ENCODE assay signal across 11 cellular contexts in the genomic region with DNA sequence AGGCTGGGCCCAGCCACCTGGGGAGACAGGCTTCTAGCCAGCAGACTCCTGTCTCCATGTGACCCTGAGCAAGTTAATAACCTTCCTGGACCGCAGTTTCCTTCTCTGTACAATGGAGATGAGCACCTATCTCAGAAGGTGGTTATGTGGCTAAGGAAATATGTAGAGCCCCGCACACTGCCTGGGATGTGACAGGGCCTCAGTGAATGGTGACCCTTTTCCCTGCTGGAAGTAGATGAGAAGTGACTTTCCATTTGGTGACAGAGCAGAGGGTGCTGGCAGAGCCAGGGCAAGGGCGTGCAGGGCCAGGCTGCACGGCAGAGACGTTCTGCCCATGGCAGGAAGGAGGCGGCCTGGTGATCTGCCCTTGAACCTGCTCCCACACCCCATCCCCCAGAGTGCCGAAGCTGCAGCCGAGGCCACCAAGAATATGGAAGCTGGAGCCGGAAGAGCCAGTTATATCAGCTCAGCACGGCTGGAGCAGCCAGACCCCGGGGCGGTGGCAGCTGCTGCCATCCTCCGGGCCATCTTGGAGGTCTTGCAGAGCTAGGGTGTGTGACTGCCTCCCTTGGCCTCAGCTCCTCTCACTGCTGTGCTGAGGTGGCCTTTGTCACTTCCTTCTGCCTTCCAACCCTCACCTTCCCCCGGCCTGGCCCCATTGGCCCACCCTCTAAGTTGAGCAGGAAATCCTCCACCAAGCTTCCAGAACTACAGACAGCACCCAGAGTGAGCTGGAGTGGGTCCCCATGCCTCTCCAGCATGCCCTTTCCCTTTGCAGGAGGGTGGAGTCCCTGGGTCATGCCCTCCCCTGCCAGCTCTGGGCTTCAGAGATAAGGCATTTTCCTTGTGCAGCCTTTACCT. TPM values are rescaled to one million over a fixed set of nuclear protein-coding genes. Genes with fewer than 3 reads are reported as not detected.
DNase-seq lines count a peak whose midpoint lies in the region; ATAC-seq and TF ChIP-seq lines count a peak whose summit lies in the region.
"Had no signal": no experiment of that assay in that cellular context is flagged by ENCODE, and none has a peak within 500 bp of the region (broad histone marks: within the 10 kb centered on the region; RNA-seq: fewer than 3 reads in every experiment).

No MANE protein-coding gene starts in this region.

- no peak overlapping the region for H3K4me3 Mint-ChIP-seq in activated CD8-positive, alpha-beta memory T cell treated with anti-CD3 and anti-CD28 coated beads, Interleukin-2, amount 10 ng/mL, durations not matched to agents 7 days and 5 days
- H3K4me3 Mint-ChIP-seq: natural killer cell treated with Interleukin-12 subunit alpha and Interleukin-12 subunit beta and Interleukin-15 and Interleukin-18, amount 100 ng/mL, for 72 hours had no signal

- H3K36me3 Mint-ChIP-seq in activated CD8-positive, alpha-beta memory T cell treated with anti-CD3 and anti-CD28 coated beads, Interleukin-2, amount 10 ng/mL, durations not matched to agents 7 days and 5 days, result peaks cover 5% of the 10 kb centered on the region

- H3K27me3 ChIP-seq in BLaER1 treated with 17β-estradiol and CSF1 and Interleukin-3, amounts not matched to agents 10 nM and 100 nM, result no peaks in the 10 kb centered on the region
- no peaks in the 10 kb centered on the region for H3K27me3 ChIP-seq in OCI-LY1 (ENCODE audit: insufficient read depth, low read length)
- no peaks in the 10 kb centered on the region for H3K27me3 ChIP-seq in right lobe of liver

- CTCF ChIA-PET in activated CD8-positive, alpha-beta memory T cell treated with anti-CD3 and anti-CD28 coated beads, Interleukin-2, amount 10 ng/mL, durations not matched to agents 7 days and 5 days (lab: Charles Lee), result interaction anchor here (0.8 to 1.5 kb wide), 4 partner anchors 13 to 90 kb away, joined by 3 to 4 read pairs (median 3); a partner anchor contains a TSS

- H3K27ac Mint-ChIP-seq in activated CD8-positive, alpha-beta memory T cell treated with anti-CD3 and anti-CD28 coated beads, Interleukin-2, amount 10 ng/mL, durations not matched to agents 7 days and 5 days, result no peak overlapping the region
- H3K27ac Mint-ChIP-seq: natural killer cell treated with Interleukin-12 subunit alpha and Interleukin-12 subunit beta and Interleukin-15 and Interleukin-18, amount 100 ng/mL, for 72 hours had no signal

- H3K27ac ChIP-seq in BLaER1 treated with 17β-estradiol and CSF1 and Interleukin-3, amounts not matched to agents 10 nM and 100 nM, result peak overlapping the region in 6 of 11 experiments; percentile 1 to 62 (median 15); a peak in 6 of 22 replicates
- H3K27ac ChIP-seq in OCI-LY1 (ENCODE audit: low read depth, low read length, poor library complexity, severe bottlenecking) (peak overlapping the region; percentile 18), right lobe of liver (no peak overlapping the region)

- H3K36me3 ChIP-seq in BLaER1 treated with 17β-estradiol and CSF1 and Interleukin-3, amounts not matched to agents 10 nM and 100 nM, result peaks cover 33 to 74% (median 43%) of the 10 kb centered on the region in 11 experiments
- H3K36me3 ChIP-seq in OCI-LY1 (ENCODE audit: insufficient read depth, low read length) (peaks cover 86% of the 10 kb centered on the region), right lobe of liver (peaks cover 0 to 33% (median 15%) of the 10 kb centered on the region in 4 donors)

- peak overlapping the region in 5 of 11 experiments; percentile 31 to 79 (median 65); a peak in 11 of 22 replicates for H3K4me2 ChIP-seq in BLaER1 treated with 17β-estradiol and CSF1 and Interleukin-3, amounts not matched to agents 10 nM and 100 nM
- no peak overlapping the region for H3K4me2 ChIP-seq in OCI-LY1 (ENCODE audit: low read length)

- no peaks in the 10 kb centered on the region for H3K79me2 ChIP-seq in OCI-LY1 (ENCODE audit: insufficient read depth, low read length)

- 80% methylated on average over 1 of the region's 14 CpGs for WGBS in right lobe of liver (ENCODE audit: insufficient coverage, low coverage, low lambda C conversion rate, missing lambda C conversion rate)

- H3K4me1 ChIP-seq in BLaER1 treated with 17β-estradiol and CSF1 and Interleukin-3, amounts not matched to agents 10 nM and 100 nM, result peaks cover 7 to 71% (median 31%) of the 10 kb centered on the region in 10 experiments; a peak in 17 of 20 replicates
- H3K4me1 ChIP-seq in OCI-LY1 (ENCODE audit: insufficient read depth, low read length, severe bottlenecking) (no peaks in the 10 kb centered on the region), right lobe of liver (peaks cover 0 to 8% (median 0%) of the 10 kb centered on the region in 4 donors)

- TF ChIP-seq POLR2A in right lobe of liver (IDR thresholded peaks at IDR 0.05), result no peak

- H3F3A ChIP-seq in OCI-LY1 (ENCODE audit: insufficient read depth, low read length), result no peaks in the 10 kb centered on the region; the same call in 1 of the 2 replicates

- intact Hi-C loops in right lobe of liver (cut with DNase I), result no loop called here

- no peaks in the 10 kb centered on the region for H3K9me2 ChIP-seq in OCI-LY1 (ENCODE audit: low read depth, low read length)

- ATAC-seq in right lobe of liver (peak in 3 of 4 donors; percentile 11 to 15 (median 15)), GM21367 (IDR thresholded peaks at IDR 0.05; ENCODE audit: unreplicated experiment) (no peak)
- ATAC-seq in activated CD8-positive, alpha-beta memory T cell treated with anti-CD3 and anti-CD28 coated beads, Interleukin-2, amount 10 ng/mL, durations not matched to agents 7 days and 5 days, result no peak
- ATAC-seq: natural killer cell treated with Interleukin-12 subunit alpha and Interleukin-12 subunit beta and Interleukin-15 and Interleukin-18, amount 100 ng/mL, for 72 hours; PC-3 had no signal

- no peak overlapping the region for H3K4me3 ChIP-seq in BLaER1 treated with 17β-estradiol and CSF1 and Interleukin-3, amounts not matched to agents 10 nM and 100 nM
- no peak overlapping the region for H3K4me3 ChIP-seq in OCI-LY1 (ENCODE audit: low read depth, low read length, poor library complexity, severe bottlenecking)
- H3K4me3 ChIP-seq in right lobe of liver, result no peak overlapping the region

- peaks cover 0 to 7% (median 0%) of the 10 kb centered on the region in 11 experiments; a peak in 1 of 22 replicates for H4K20me1 ChIP-seq in BLaER1 treated with 17β-estradiol and CSF1 and Interleukin-3, amounts not matched to agents 10 nM and 100 nM
- no peaks in the 10 kb centered on the region for H4K20me1 ChIP-seq in OCI-LY1 (ENCODE audit: insufficient read depth, low read length)

- no peak for DNase-seq in right lobe of liver
- no peak for DNase-seq in activated CD8-positive, alpha-beta memory T cell treated with anti-CD3 and anti-CD28 coated beads, Interleukin-2, amount 10 ng/mL, durations not matched to agents 7 days and 5 days
- DNase-seq in stimulated activated CD4-positive, alpha-beta T cell treated with anti-CD3 and anti-CD28 coated beads, Interleukin-2, amount 100 ng/mL, for 48 hours, result no peak
- DNase-seq: islet precursor cell, NCI-H2171, PC-3 had no signal

- no peak overlapping the region for H2AFZ ChIP-seq in OCI-LY1 (ENCODE audit: low read length)

- no peaks in the 10 kb centered on the region for H3K4me1 Mint-ChIP-seq in activated CD8-positive, alpha-beta memory T cell treated with anti-CD3 and anti-CD28 coated beads, Interleukin-2, amount 10 ng/mL, durations not matched to agents 7 days and 5 days

- H3K27me3 Mint-ChIP-seq in activated CD8-positive, alpha-beta memory T cell treated with anti-CD3 and anti-CD28 coated beads, Interleukin-2, amount 10 ng/mL, durations not matched to agents 7 days and 5 days, result no peaks in the 10 kb centered on the region
- H3K27me3 Mint-ChIP-seq: natural killer cell treated with Interleukin-12 subunit alpha and Interleukin-12 subunit beta and Interleukin-15 and Interleukin-18, amount 100 ng/mL, for 72 hours had no signal

- peak overlapping the region in 5 of 11 experiments; percentile 7 to 31 (median 24); a peak in 3 of 22 replicates for H3K9ac ChIP-seq in BLaER1 treated with 17β-estradiol and CSF1 and Interleukin-3, amounts not matched to agents 10 nM and 100 nM
- H3K9ac ChIP-seq in OCI-LY1 (ENCODE audit: low read length), result no peak overlapping the region

- H3K9me3 Mint-ChIP-seq in activated CD8-positive, alpha-beta memory T cell treated with anti-CD3 and anti-CD28 coated beads, Interleukin-2, amount 10 ng/mL, durations not matched to agents 7 days and 5 days (ENCODE audit: low read depth), result no peaks in the 10 kb centered on the region
- H3K9me3 Mint-ChIP-seq: natural killer cell treated with Interleukin-12 subunit alpha and Interleukin-12 subunit beta and Interleukin-15 and Interleukin-18, amount 100 ng/mL, for 72 hours had no signal

- no peaks in the 10 kb centered on the region for H3K9me3 ChIP-seq in BLaER1 treated with 17β-estradiol and CSF1 and Interleukin-3, amounts not matched to agents 10 nM and 100 nM (replicated peaks in 1 of 11)
- H3K9me3 ChIP-seq in OCI-LY1 (ENCODE audit: low read length), result no peaks in the 10 kb centered on the region
- H3K9me3 ChIP-seq in right lobe of liver, result no peaks in the 10 kb centered on the region

- TF ChIP-seq CTCF in OCI-LY1 (IDR thresholded peaks at IDR 0.05; ENCODE audit: low read length) (no peak), right lobe of liver (IDR thresholded peaks at IDR 0.05) (no peak)

RNA-seq across cellular contexts. Expression of a gene that starts 13.2 kb away (rescaled TPM):
- 100 to 1,000 TPM in 4 of 6 experiments, 10 to 100 TPM in 2; 36.6 to 216 (median 124) TPM for total RNA-seq in right lobe of liver
- 10 to 100 TPM; 36.9 to 42.3 TPM for total RNA-seq in activated CD8-positive, alpha-beta memory T cell treated with anti-CD3 and anti-CD28 coated beads, Interleukin-2, amount 10 ng/mL, durations not matched to agents 7 days and 5 days

RNA-seq across cellular contexts. Expression of a gene that starts 13.3 kb away (rescaled TPM):
- total RNA-seq in right lobe of liver, result 10 to 100 TPM; 70.9 to 94.5 (median 83.9) TPM
- 100 to 1,000 TPM; 189 to 258 TPM for total RNA-seq in activated CD8-positive, alpha-beta memory T cell treated with anti-CD3 and anti-CD28 coated beads, Interleukin-2, amount 10 ng/mL, durations not matched to agents 7 days and 5 days

RNA-seq across cellular contexts. Expression of a gene that starts 15.5 kb away (rescaled TPM):
- 10 to 100 TPM; 25.6 to 41.8 (median 35.2) TPM for total RNA-seq in right lobe of liver
- 10 to 100 TPM; 43.9 to 51.2 TPM for total RNA-seq in activated CD8-positive, alpha-beta memory T cell treated with anti-CD3 and anti-CD28 coated beads, Interleukin-2, amount 10 ng/mL, durations not matched to agents 7 days and 5 days

RNA-seq across cellular contexts. Expression of a gene that starts 16.0 kb away (rescaled TPM):
- 10 to 100 TPM; 18.2 to 41.0 (median 26.4) TPM for total RNA-seq in right lobe of liver
- total RNA-seq in activated CD8-positive, alpha-beta memory T cell treated with anti-CD3 and anti-CD28 coated beads, Interleukin-2, amount 10 ng/mL, durations not matched to agents 7 days and 5 days, result 10 to 100 TPM; 48.3 to 60.6 TPM

RNA-seq across cellular contexts. Expression of a gene that starts 46.2 kb away (rescaled TPM):
- total RNA-seq in right lobe of liver, result 1 to 10 TPM; 1.7 to 3.9 (median 2.0) TPM
- 10 to 100 TPM in 1 of 2 experiments, 1 to 10 TPM in 1; 7.8 to 15.3 TPM for total RNA-seq in activated CD8-positive, alpha-beta memory T cell treated with anti-CD3 and anti-CD28 coated beads, Interleukin-2, amount 10 ng/mL, durations not matched to agents 7 days and 5 days
- total RNA-seq: G401 had no signal

Comparison
In these comparisons a context has a peak if more than half of its experiments do, and no peak if none do; other contexts are left out.
1. H3K27ac ChIP-seq: peak in BLaER1 treated with 17β-estradiol and CSF1 and Interleukin-3, amounts not matched to agents 10 nM and 100 nM (6 of 11) and OCI-LY1 (single experiment); none in right lobe of liver (0 of 3).
2. ATAC-seq: peak in right lobe of liver (3 of 4); none in activated CD8-positive, alpha-beta memory T cell treated with anti-CD3 and anti-CD28 coated beads, Interleukin-2, amount 10 ng/mL, durations not matched to agents 7 days and 5 days (single experiment) and GM21367 (single experiment).